In the genomic region with DNA sequence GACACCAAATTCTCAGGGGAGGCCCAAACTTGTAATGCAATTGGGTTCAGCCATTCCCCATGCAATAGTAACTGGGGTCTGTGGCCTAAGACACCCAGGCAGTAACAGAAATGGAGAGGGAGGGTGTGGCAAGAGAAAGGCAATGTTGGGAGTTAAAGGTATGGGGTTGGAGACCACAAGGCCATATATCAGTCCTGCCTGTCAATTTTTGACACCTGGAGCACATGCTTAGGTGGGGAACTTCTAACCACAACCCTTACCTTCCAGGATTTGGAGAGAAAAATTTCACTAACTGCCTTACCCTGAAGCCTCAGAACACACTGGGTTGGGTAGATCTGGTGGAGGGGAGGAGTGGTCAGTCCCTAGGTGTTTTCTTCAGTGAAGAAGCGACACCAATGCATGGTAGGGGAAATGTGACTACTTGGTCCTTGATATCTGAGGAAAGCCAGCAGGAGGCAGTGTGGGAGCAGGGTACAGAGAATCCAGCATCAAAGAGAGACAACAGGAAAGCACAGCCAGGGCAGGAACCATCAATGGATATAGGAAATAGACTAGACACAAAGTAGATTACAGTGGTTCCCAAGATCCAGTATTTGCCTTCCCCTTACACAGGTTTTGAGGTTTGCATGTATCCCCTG, we compare ENCODE assay signal across 1 cellular context.
TF ChIP-seq lines count a peak whose summit lies in the region.

No MANE protein-coding gene starts in this region.

TF ChIP-seq in SK-N-SH, 30 proteins besides CTCF, POLR2A, EP300 and RAD21 (continued from another document):
- TF ChIP-seq, protein P1, sequence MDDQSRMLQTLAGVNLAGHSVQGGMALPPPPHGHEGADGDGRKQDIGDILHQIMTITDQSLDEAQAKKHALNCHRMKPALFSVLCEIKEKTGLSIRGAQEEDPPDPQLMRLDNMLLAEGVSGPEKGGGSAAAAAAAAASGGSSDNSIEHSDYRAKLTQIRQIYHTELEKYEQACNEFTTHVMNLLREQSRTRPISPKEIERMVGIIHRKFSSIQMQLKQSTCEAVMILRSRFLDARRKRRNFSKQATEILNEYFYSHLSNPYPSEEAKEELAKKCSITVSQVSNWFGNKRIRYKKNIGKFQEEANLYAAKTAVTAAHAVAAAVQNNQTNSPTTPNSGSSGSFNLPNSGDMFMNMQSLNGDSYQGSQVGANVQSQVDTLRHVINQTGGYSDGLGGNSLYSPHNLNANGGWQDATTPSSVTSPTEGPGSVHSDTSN (IDR thresholded peaks at IDR 0.05): no peak
- TF ChIP-seq SMC3 (IDR thresholded peaks at IDR 0.05; ENCODE audit: low read depth, low read length) (no peak), MEF2A (IDR thresholded peaks at IDR 0.05; ENCODE audit: borderline replicate concordance, low read depth) (no peak), RXRA (IDR thresholded peaks at IDR 0.05; ENCODE audit: borderline replicate concordance, low read depth) (no peak), CHD2 (IDR thresholded peaks at IDR 0.05; ENCODE audit: low read length, partially characterized antibody) (no peak), YY1 (IDR thresholded peaks at IDR 0.05; ENCODE audit: low read depth) (no peak), SIN3A (IDR thresholded peaks at IDR 0.05; ENCODE audit: borderline replicate concordance, low read depth, low read length) (no peak), RFX5 (IDR thresholded peaks at IDR 0.05; ENCODE audit: low read length) (no peak), RCOR1 (IDR thresholded peaks at IDR 0.05; ENCODE audit: low read length) (no peak)
- TF ChIP-seq, protein P2, sequence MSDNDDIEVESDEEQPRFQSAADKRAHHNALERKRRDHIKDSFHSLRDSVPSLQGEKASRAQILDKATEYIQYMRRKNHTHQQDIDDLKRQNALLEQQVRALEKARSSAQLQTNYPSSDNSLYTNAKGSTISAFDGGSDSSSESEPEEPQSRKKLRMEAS (IDR thresholded peaks at IDR 0.05; ENCODE audit: low read depth): no peak
